In the genomic region with DNA sequence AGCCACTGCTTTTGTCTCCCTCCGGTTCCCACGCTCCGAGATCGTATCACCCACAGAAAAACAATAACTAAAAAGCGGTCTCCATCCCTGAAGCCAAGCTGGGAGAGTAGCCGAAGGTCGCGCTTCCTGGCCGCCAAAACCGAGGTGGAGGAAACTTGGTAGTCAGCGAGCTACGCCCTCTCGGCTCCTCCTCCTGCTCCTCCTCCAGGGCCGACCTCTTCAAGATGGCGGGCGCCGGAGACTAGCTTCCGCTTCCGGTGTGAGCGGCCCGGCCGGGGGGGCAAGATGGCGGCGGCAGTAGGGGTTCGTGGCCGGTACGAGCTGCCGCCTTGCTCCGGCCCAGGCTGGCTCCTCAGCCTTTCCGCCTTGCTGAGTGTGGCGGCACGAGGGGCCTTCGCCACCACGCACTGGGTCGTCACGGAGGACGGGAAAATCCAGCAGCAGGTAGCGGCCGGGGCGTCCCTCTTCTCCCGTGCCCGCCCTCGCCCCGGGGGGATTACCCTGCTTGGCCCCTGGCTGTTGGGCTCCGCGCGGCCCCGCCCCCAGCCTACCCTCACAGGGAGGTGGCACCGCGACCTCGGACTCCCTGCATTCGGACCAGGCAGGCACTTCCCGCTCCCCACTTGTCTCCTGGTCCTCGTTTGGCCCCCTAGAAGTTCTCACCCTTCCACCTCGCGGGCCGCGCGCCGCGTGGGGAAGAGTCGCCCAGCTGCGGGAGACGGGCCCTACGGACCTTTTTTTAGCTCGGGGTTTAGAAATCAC, we compare ENCODE assay signal across 8 cellular contexts. TPM values are rescaled to one million over a fixed set of nuclear protein-coding genes. Genes with fewer than 3 reads are reported as not detected.
DNase-seq lines count a peak whose midpoint lies in the region; ATAC-seq, FAIRE-seq and TF ChIP-seq lines count a peak whose summit lies in the region.

A gene with protein sequence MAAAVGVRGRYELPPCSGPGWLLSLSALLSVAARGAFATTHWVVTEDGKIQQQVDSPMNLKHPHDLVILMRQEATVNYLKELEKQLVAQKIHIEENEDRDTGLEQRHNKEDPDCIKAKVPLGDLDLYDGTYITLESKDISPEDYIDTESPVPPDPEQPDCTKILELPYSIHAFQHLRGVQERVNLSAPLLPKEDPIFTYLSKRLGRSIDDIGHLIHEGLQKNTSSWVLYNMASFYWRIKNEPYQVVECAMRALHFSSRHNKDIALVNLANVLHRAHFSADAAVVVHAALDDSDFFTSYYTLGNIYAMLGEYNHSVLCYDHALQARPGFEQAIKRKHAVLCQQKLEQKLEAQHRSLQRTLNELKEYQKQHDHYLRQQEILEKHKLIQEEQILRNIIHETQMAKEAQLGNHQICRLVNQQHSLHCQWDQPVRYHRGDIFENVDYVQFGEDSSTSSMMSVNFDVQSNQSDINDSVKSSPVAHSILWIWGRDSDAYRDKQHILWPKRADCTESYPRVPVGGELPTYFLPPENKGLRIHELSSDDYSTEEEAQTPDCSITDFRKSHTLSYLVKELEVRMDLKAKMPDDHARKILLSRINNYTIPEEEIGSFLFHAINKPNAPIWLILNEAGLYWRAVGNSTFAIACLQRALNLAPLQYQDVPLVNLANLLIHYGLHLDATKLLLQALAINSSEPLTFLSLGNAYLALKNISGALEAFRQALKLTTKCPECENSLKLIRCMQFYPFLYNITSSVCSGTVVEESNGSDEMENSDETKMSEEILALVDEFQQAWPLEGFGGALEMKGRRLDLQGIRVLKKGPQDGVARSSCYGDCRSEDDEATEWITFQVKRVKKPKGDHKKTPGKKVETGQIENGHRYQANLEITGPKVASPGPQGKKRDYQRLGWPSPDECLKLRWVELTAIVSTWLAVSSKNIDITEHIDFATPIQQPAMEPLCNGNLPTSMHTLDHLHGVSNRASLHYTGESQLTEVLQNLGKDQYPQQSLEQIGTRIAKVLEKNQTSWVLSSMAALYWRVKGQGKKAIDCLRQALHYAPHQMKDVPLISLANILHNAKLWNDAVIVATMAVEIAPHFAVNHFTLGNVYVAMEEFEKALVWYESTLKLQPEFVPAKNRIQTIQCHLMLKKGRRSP (plus strand): TSS at position 251 of the 762 bp plus-strand sequence. CDS start 35 bp downstream, at position 286.

- peak within 1 kb of the TSS; percentile 96 for H3K9ac ChIP-seq in smooth muscle cell (ENCODE audit: low read depth)

- peaks cover 13% of the 10 kb centered on the region for H3K4me1 ChIP-seq in smooth muscle cell (ENCODE audit: low read depth)

- DNase-seq in ACHN (peak; percentile 91), NCI-H2227 (lab: John Stamatoyannopoulos, UW; ENCODE audit: unreplicated experiment) (peak; percentile 95), bronchial epithelial cell (ENCODE audit: low read depth) (peak; percentile 85), iPS-NIHi7 (ENCODE audit: extremely low spot score) (peak; percentile 93), smooth muscle cell (lab: John Stamatoyannopoulos, UW; ENCODE audit: unreplicated experiment) (peak; percentile 83)

- peaks cover 49% of the 10 kb centered on the region for H3K79me2 ChIP-seq in smooth muscle cell (ENCODE audit: low read depth)

- WGBS in smooth muscle cell (ENCODE audit: low lambda C conversion rate), result 1% methylated on average over 45 of the region's 66 CpGs

- H3K27me3 ChIP-seq in bronchial epithelial cell (ENCODE audit: control insufficient read depth, insufficient read depth, low read length) (no peaks in the 10 kb centered on the region), smooth muscle cell (ENCODE audit: low read depth) (no peaks in the 10 kb centered on the region)

- H3F3A ChIP-seq in smooth muscle cell (ENCODE audit: low read depth), result no peaks in the 10 kb centered on the region

- peak within 1 kb of the TSS; percentile 88 for H3K27ac ChIP-seq in smooth muscle cell (ENCODE audit: low read depth)

- peak within 1 kb of the TSS; percentile 94 for H3K4me3 ChIP-seq in WI38 (ENCODE audit: low read depth, low read length)
- H3K4me3 ChIP-seq in bronchial epithelial cell (ENCODE audit: low read depth, low read length), result peak within 1 kb of the TSS; percentile 97
- H3K4me3 ChIP-seq in smooth muscle cell, result peak within 1 kb of the TSS; percentile 93

- TF ChIP-seq CTCF in WI38 (IDR thresholded peaks at IDR 0.05; ENCODE audit: low read depth, low read length) (no peak), bronchial epithelial cell (IDR thresholded peaks at IDR 0.05; ENCODE audit: insufficient read depth, low read length, severe bottlenecking) (no peak), smooth muscle cell (IDR thresholded peaks at IDR 0.05; ENCODE audit: borderline replicate concordance, insufficient read depth, poor library complexity, severe bottlenecking) (no peak)

- ATAC-seq in GM18873 (IDR thresholded peaks at IDR 0.05; ENCODE audit: low FRiP score, unreplicated experiment), result peak; percentile 91
- ATAC-seq in HG03139 (IDR thresholded peaks at IDR 0.05; ENCODE audit: unreplicated experiment), result peak; percentile 95

- H2AFZ ChIP-seq in smooth muscle cell (ENCODE audit: low read depth), result peak within 1 kb of the TSS; percentile 91

- H3K9me3 ChIP-seq in smooth muscle cell (replicated peaks; ENCODE audit: low read depth), result no peaks in the 10 kb centered on the region

- H3K4me2 ChIP-seq in smooth muscle cell, result peak within 1 kb of the TSS; percentile 91

- H3K36me3 ChIP-seq in bronchial epithelial cell (ENCODE audit: control insufficient read depth, insufficient read depth, low read length) (peaks cover 1% of the 10 kb centered on the region), smooth muscle cell (ENCODE audit: low read depth) (no peaks in the 10 kb centered on the region)

- H4K20me1 ChIP-seq in smooth muscle cell (ENCODE audit: low read depth), result peaks cover 41% of the 10 kb centered on the region

- in situ Hi-C loops in ACHN (cut with HindIII; ENCODE audit: low pct_ligation_motif_present, low pct_unique_long_range_greater_than_20kb, low sequenced_read_pairs), result no loop called here

- no peak for FAIRE-seq in bronchial epithelial cell (lab: Jason Lieb, UNC)

RNA-seq across cellular contexts. Expression of the gene that starts here (rescaled TPM):
- total RNA-seq in bronchial epithelial cell, result 74.2 and 90.3 TPM in 2 replicates
- total RNA-seq in smooth muscle cell, result 73.1 and 113 TPM in 2 replicates
- polyA plus RNA-seq in smooth muscle cell, result 35.9 and 43.5 TPM in 2 replicates

Comparison
In these comparisons a context has a peak if more than half of its experiments do, and no peak if none do; other contexts are left out.
1. Peak in every context shown above with its lines: DNase-seq, ATAC-seq, H3K4me3 ChIP-seq and H3K27ac ChIP-seq.